19 cellular contexts compared by ENCODE assay signal in genomic region chr2:181770145-181770544, GRCh38.
"Had no signal": no experiment of that assay in that cellular context is flagged by ENCODE, and none has a peak within 500 bp of the region (broad histone marks: within the 10 kb centered on the region; RNA-seq: fewer than 3 reads in every experiment).

No MANE protein-coding gene starts in this region.

- H3K27ac ChIP-seq: ascending aorta, cardiac muscle cell, esophagus squamous epithelium, left lung, thyroid gland had no signal

- H3K27me3 ChIP-seq: ascending aorta, cardiac muscle cell, esophagus squamous epithelium, left lung, thyroid gland had no signal

- H3K4me1 ChIP-seq: ascending aorta, esophagus squamous epithelium, left lung, thyroid gland had no signal

- ATAC-seq: activated T-cell treated with anti-CD3 and anti-CD28 coated beads, Interleukin-2, amount 50 U/mL, for 72 hours; left lung had no signal

- DNase-seq: activated CD4-positive, alpha-beta T cell treated with anti-CD3 and anti-CD28 coated beads, Interleukin-2, amount 50 U/mL, for 4 hours; activated effector memory CD4-positive, alpha-beta T cell treated with anti-CD3 and anti-CD28 coated beads, Interleukin-2, amount 50 U/mL, for 16 hours; activated naive CD4-positive, alpha-beta T cell treated with anti-CD3 and anti-CD28 coated beads, Interleukin-2, amount 50 U/mL, for 16 hours; activated T-cell treated with anti-CD3 and anti-CD28 coated beads, Interleukin-2, amount 50 U/mL, for 72 hours; esophagus squamous epithelium; foreskin melanocyte; glutamatergic neuron; left lung; nephron progenitor cell; nucleus accumbens; retina; stimulated activated CD4-positive, alpha-beta T cell treated with anti-CD3 and anti-CD28 coated beads, Interleukin-12 subunit alpha, Interleukin-12 subunit beta, amount 100 ng/mL, for 4 hours; stimulated activated CD4-positive, alpha-beta T cell treated with anti-CD3 and anti-CD28 coated beads, Interleukin-1b, Interleukin-23, amount 100 ng/mL, for 48 hours; stimulated activated CD8-positive, alpha-beta memory T cell treated with anti-CD3 and anti-CD28 coated beads, Interleukin-4, amount 100 ng/mL, for 48 hours; stimulated activated naive CD4-positive, alpha-beta T cell; SW 1271; thyroid gland had no signal

- H3K4me3 ChIP-seq: ascending aorta, cardiac muscle cell, esophagus squamous epithelium, left lung, thyroid gland had no signal
